Comparison of ENCODE assay signal across 26 cellular contexts in the genomic region with DNA sequence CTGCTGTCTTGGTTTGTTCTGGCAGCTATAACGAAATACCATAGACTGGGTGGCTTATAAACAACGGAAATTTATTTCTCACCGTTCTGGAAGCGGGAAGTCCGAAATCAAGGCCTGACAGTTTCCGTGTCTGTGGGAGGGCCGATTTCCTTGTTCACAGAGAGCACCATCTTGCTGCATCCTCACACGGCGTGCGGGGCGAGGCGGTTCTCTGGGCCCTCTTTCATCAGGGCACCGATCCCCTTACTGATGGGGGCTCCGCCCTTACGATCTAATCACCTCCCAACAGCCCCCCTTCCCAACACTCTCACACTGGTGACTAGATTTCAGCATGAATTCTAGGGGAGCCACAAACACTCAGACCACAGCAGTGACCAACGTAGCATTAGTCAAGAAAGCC.
"Had no signal": no experiment of that assay in that cellular context is flagged by ENCODE, and none has a peak within 500 bp of the region (broad histone marks: within the 10 kb centered on the region; RNA-seq: fewer than 3 reads in every experiment).

No MANE protein-coding gene starts in this region.

- H3K27ac ChIP-seq: colonic mucosa, dorsolateral prefrontal cortex, esophagus muscularis mucosa, gastrocnemius medialis, left ventricle myocardium inferior, ovary, psoas muscle, right atrium auricular region had no signal

- H3K9me3 ChIP-seq: colonic mucosa, esophagus muscularis mucosa, gastrocnemius medialis, ovary, psoas muscle, right atrium auricular region had no signal

- H3K27me3 Mint-ChIP-seq: activated naive CD8-positive, alpha-beta T cell; activated T-cell treated with anti-CD3 and anti-CD28 coated beads, Interleukin-2, amount 50 U/mL, for 24 hours; activated T-helper 17 cell treated with anti-CD3 and anti-CD28 coated beads, Interleukin-2, amount 50 U/mL, for 72 hours; naive B cell; stimulated activated naive CD8-positive, alpha-beta T cell treated with anti-CD3 and anti-CD28 coated beads, Interleukin-15, Interleukin-2, amounts not matched to agents 100 ng/mL and 50 ng/mL, for 24 hours had no signal

- H3K4me3 ChIP-seq: colonic mucosa, dorsolateral prefrontal cortex, esophagus muscularis mucosa, gastrocnemius medialis, left ventricle myocardium inferior, ovary, psoas muscle, right atrium auricular region, tibial artery had no signal

- H3K36me3 Mint-ChIP-seq: activated naive CD8-positive, alpha-beta T cell had no signal

- DNase-seq: activated CD4-positive, alpha-beta T cell treated with anti-CD3 and anti-CD28 coated beads, Interleukin-2, amount 50 U/mL, for 4 hours; activated CD8-positive, alpha-beta memory T cell treated with anti-CD3 and anti-CD28 coated beads for 24 hours; activated CD8-positive, alpha-beta memory T cell treated with anti-CD3 and anti-CD28 coated beads, Interleukin-2, amount 50 U/mL, for 4 hours; activated T-cell treated with anti-CD3 and anti-CD28 coated beads, Interleukin-2, amount 50 U/mL, for 24 hours; colonic mucosa; dorsolateral prefrontal cortex; gastrocnemius medialis; hippocampal formation; kidney glomerular epithelial cell; left ventricle myocardium inferior; naive B cell; ovary; psoas muscle; stimulated activated CD4-positive, alpha-beta T cell treated with anti-CD3 and anti-CD28 coated beads, Interleukin-12 subunit alpha, Interleukin-12 subunit beta, amount 100 ng/mL, for 4 hours; stimulated activated CD4-positive, alpha-beta T cell treated with anti-CD3 and anti-CD28 coated beads, Interleukin-4, amount 100 ng/mL, for 4 hours; substantia nigra; T1000; tibial artery had no signal

- H3K36me3 ChIP-seq: colonic mucosa, esophagus muscularis mucosa, gastrocnemius medialis, left ventricle myocardium inferior, ovary, right atrium auricular region, tibial artery had no signal

- H3K27me3 ChIP-seq: colonic mucosa, dorsolateral prefrontal cortex, esophagus muscularis mucosa, gastrocnemius medialis, ovary, right atrium auricular region, tibial artery had no signal

- ATAC-seq: activated T-helper 17 cell treated with anti-CD3 and anti-CD28 coated beads, Interleukin-2, amount 50 U/mL, for 72 hours; gastrocnemius medialis; psoas muscle; WTC11 had no signal

- H3K4me3 Mint-ChIP-seq: activated naive CD8-positive, alpha-beta T cell; activated T-cell treated with anti-CD3 and anti-CD28 coated beads, Interleukin-2, amount 50 U/mL, for 24 hours; activated T-helper 17 cell treated with anti-CD3 and anti-CD28 coated beads, Interleukin-2, amount 50 U/mL, for 72 hours; naive B cell; neural crest cell; stimulated activated naive CD8-positive, alpha-beta T cell treated with anti-CD3 and anti-CD28 coated beads, Interleukin-15, Interleukin-2, amounts not matched to agents 100 ng/mL and 50 ng/mL, for 24 hours; T-helper 1 cell treated with Interleukin-12 subunit alpha and Interleukin-12 subunit beta and Interleukin-4 antibody, amounts not matched to agents 30 μg/mL and 1 μg/mL, for 36 hours; WTC11 had no signal

- H3K27ac Mint-ChIP-seq: activated naive CD8-positive, alpha-beta T cell; activated T-cell treated with anti-CD3 and anti-CD28 coated beads, Interleukin-2, amount 50 U/mL, for 24 hours; activated T-helper 17 cell treated with anti-CD3 and anti-CD28 coated beads, Interleukin-2, amount 50 U/mL, for 72 hours; naive B cell; stimulated activated naive CD8-positive, alpha-beta T cell treated with anti-CD3 and anti-CD28 coated beads, Interleukin-15, Interleukin-2, amounts not matched to agents 100 ng/mL and 50 ng/mL, for 24 hours; T-helper 1 cell treated with Interleukin-12 subunit alpha and Interleukin-12 subunit beta and Interleukin-4 antibody, amounts not matched to agents 30 μg/mL and 1 μg/mL, for 36 hours; WTC11 had no signal

- H3K4me1 ChIP-seq: colonic mucosa, gastrocnemius medialis, left ventricle myocardium inferior, psoas muscle, right atrium auricular region had no signal

- H3K4me1 Mint-ChIP-seq: activated T-helper 17 cell treated with anti-CD3 and anti-CD28 coated beads, Interleukin-2, amount 50 U/mL, for 72 hours; naive B cell had no signal
